In genomic region chr17:17358060-17358751, GRCh38 we compare ENCODE assay signal across 1 cellular context.
TF ChIP-seq lines count a peak whose summit lies in the region.

No MANE protein-coding gene starts in this region.

TF ChIP-seq in HepG2, 621 proteins besides CTCF, POLR2A, EP300 and RAD21:
- TF ChIP-seq ZNF460 (CRISPR knock-in tag; IDR thresholded peaks at IDR 0.05; ENCODE audit: borderline replicate concordance): no peak
- no peak for TF ChIP-seq SP2 (CRISPR knock-in tag; IDR thresholded peaks at IDR 0.05)
- TF ChIP-seq KLF13 (CRISPR knock-in tag; IDR thresholded peaks at IDR 0.05): no peak
- TF ChIP-seq ZNF790 (CRISPR knock-in tag; IDR thresholded peaks at IDR 0.05; ENCODE audit: borderline replicate concordance): no peak
